10 cellular contexts compared by ENCODE assay signal in the genomic region with DNA sequence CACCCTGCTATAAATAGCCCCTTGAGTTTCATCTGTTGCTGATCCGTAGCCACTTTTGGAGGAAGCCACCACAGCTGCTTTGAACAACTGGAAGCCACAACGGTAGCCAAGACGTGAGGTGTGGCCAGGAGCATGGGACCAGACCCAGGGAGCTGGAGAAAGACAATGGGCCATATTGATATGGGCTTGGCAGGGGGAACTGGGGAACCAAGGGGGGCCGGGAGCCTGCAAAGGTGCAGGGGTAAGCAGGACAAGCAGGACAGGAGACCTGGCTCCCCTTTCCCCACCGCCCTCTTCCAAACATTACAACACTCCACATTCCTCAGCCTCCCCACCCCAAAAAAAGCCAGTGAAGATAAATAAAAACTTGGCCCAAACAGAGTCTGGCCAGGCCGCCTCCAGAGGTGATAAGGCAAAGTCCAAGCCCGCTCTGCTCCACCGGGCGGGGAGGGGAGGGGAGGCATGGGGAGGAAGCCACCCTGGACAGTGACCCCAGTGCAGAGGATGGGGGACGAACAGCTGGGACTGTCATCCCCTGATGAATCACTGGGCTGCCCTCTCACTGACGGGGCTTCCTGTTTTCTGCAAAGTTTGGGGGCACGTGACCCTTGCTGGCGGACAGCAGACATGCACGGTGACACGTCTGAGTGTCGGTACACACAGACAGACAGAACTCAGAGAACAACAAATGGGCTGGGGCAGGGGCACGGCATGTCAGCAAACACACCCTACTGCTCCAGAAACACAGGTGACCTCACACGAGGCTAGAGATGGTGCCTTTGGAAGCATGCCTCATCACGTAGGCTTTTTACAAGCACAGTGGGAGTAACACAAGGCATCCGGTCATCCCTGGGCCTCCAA.
DNase-seq lines count a peak whose midpoint lies in the region; ATAC-seq and TF ChIP-seq lines count a peak whose summit lies in the region.
"Had no signal": no experiment of that assay in that cellular context is flagged by ENCODE, and none has a peak within 500 bp of the region (broad histone marks: within the 10 kb centered on the region; RNA-seq: fewer than 3 reads in every experiment).

No MANE protein-coding gene starts in this region.

- H3K9me3 Mint-ChIP-seq in activated T-cell treated with anti-CD3 and anti-CD28 coated beads, Interleukin-2, amount 50 U/mL, for 24 hours, result no peaks in the 10 kb centered on the region
- H3K9me3 Mint-ChIP-seq: stimulated activated naive CD8-positive, alpha-beta T cell treated with anti-CD3 and anti-CD28 coated beads, Interleukin-15, Interleukin-2, amounts not matched to agents 100 ng/mL and 50 ng/mL, for 24 hours had no signal

- H3K79me1 ChIP-seq in neuronal stem cell (ENCODE audit: low read depth, low read length), result no peaks in the 10 kb centered on the region

- H3K27ac ChIP-seq in esophagus squamous epithelium (peak overlapping the region; percentile 63 to 95 (median 92)), neuronal stem cell (replicated peaks; ENCODE audit: low read length) (no peak overlapping the region)

- no peak for TF ChIP-seq CTCF in esophagus squamous epithelium (IDR thresholded peaks at IDR 0.05)

- H3K23ac ChIP-seq in neuronal stem cell (ENCODE audit: low read depth, low read length, poor library complexity), result no peak overlapping the region

- no peak overlapping the region for H2AK5ac ChIP-seq in neuronal stem cell (ENCODE audit: low read depth, low read length)

- ATAC-seq in GM19023 (IDR thresholded peaks at IDR 0.05; ENCODE audit: unreplicated experiment) (no peak), HG02588 (IDR thresholded peaks at IDR 0.05; ENCODE audit: unreplicated experiment) (no peak)

- no peak overlapping the region for H4K8ac ChIP-seq in neuronal stem cell (ENCODE audit: low read depth, low read length)

- H3K36me3 ChIP-seq in esophagus squamous epithelium, result peaks cover 0 to 37% (median 0%) of the 10 kb centered on the region in 3 donors
- H3K36me3 ChIP-seq in neuronal stem cell (replicated peaks in 1 of 2; ENCODE audit: control insufficient read depth in 2 of 2, insufficient read depth in 2 of 2, low read length in 2 of 2), result no peaks in the 10 kb centered on the region

- no peak overlapping the region for H3K4me2 ChIP-seq in neuronal stem cell (ENCODE audit: insufficient read depth, low read length, poor library complexity, severe bottlenecking)

- peaks cover 27% of the 10 kb centered on the region for H3K27me3 Mint-ChIP-seq in activated T-cell treated with anti-CD3 and anti-CD28 coated beads, Interleukin-2, amount 50 U/mL, for 24 hours

- H3K9me3 ChIP-seq in esophagus squamous epithelium (no peaks in the 10 kb centered on the region), neuronal stem cell (replicated peaks in 1 of 2; ENCODE audit: control insufficient read depth in 2 of 2, insufficient read depth in 1 of 2, low read depth in 1 of 2, low read length in 2 of 2) (no peaks in the 10 kb centered on the region)

- H3K27ac Mint-ChIP-seq in activated T-cell treated with anti-CD3 and anti-CD28 coated beads, Interleukin-2, amount 50 U/mL, for 24 hours, result no peak overlapping the region
- H3K27ac Mint-ChIP-seq: stimulated activated naive CD8-positive, alpha-beta T cell treated with anti-CD3 and anti-CD28 coated beads, Interleukin-15, Interleukin-2, amounts not matched to agents 100 ng/mL and 50 ng/mL, for 24 hours had no signal

- peaks cover 80 to 100% (median 98%) of the 10 kb centered on the region in 3 donors for H3K4me1 ChIP-seq in esophagus squamous epithelium
- peaks cover 0 to 4% of the 10 kb centered on the region in 2 donors for H3K4me1 ChIP-seq in neuronal stem cell (ENCODE audit: control insufficient read depth in 2 of 2, insufficient read depth in 1 of 2, low read depth in 1 of 2, low read length in 2 of 2)

- peaks cover 2% of the 10 kb centered on the region for H3K4me1 Mint-ChIP-seq in activated T-cell treated with anti-CD3 and anti-CD28 coated beads, Interleukin-2, amount 50 U/mL, for 24 hours (ENCODE audit: low read depth)

- no peak overlapping the region for H3K14ac ChIP-seq in neuronal stem cell (ENCODE audit: low read length)

- H3K4ac ChIP-seq in neuronal stem cell (ENCODE audit: low read length), result no peak overlapping the region

- H3K4me3 ChIP-seq in esophagus squamous epithelium, result peak overlapping the region in 2 of 4 donors; percentile 13 to 36
- no peak overlapping the region for H3K4me3 ChIP-seq in neuronal stem cell (ENCODE audit: low read length in 2 of 2)

- WGBS in esophagus squamous epithelium, 2 donors, result 15 to 32% methylated on average over 7 to 10 of the region's 20 CpGs
- no CpG with 5 or more reads among the region's 20 CpGs for WGBS in neuronal stem cell (ENCODE audit: extremely low coverage in 2 of 2, insufficient read length in 2 of 2, insufficient replicate concordance in 1 of 2), 2 donors

- DNase-seq in Ammon's horn (ENCODE audit: low spot score) (peak; percentile 50), esophagus squamous epithelium (lab: John Stamatoyannopoulos, UW) (no peak), neuronal stem cell (ENCODE audit: low spot score) (no peak)
- DNase-seq in stimulated activated CD8-positive, alpha-beta memory T cell treated with anti-CD3 and anti-CD28 coated beads, Interleukin-4, amount 100 ng/mL, for 48 hours, result no peak
- no peak for DNase-seq in activated T-cell treated with anti-CD3 and anti-CD28 coated beads, Interleukin-2, amount 50 U/mL, for 24 hours
- DNase-seq: MM.1S had no signal

- H2BK5ac ChIP-seq in neuronal stem cell (ENCODE audit: low read length), result no peak overlapping the region

- H3K27me3 ChIP-seq in esophagus squamous epithelium, result no peaks in the 10 kb centered on the region
- no peaks in the 10 kb centered on the region for H3K27me3 ChIP-seq in neuronal stem cell (ENCODE audit: control insufficient read depth in 3 of 3, insufficient read depth in 3 of 3, low read depth in 1 of 3, low read length in 3 of 3)

- H2BK120ac ChIP-seq in neuronal stem cell (ENCODE audit: low read depth, low read length), result no peak overlapping the region

- intact Hi-C loops in esophagus squamous epithelium (cut with DNase I), result no loop called here

- no peak overlapping the region for H4K91ac ChIP-seq in neuronal stem cell (ENCODE audit: low read depth, low read length, poor library complexity)

- no peak overlapping the region for H2BK12ac ChIP-seq in neuronal stem cell (ENCODE audit: low read length)

- no peak overlapping the region for H3K9ac ChIP-seq in neuronal stem cell (ENCODE audit: low read depth, low read length, poor library complexity)

- H3K36me3 Mint-ChIP-seq in activated T-cell treated with anti-CD3 and anti-CD28 coated beads, Interleukin-2, amount 50 U/mL, for 24 hours (ENCODE audit: low read depth), result no peaks in the 10 kb centered on the region

- H2AFZ ChIP-seq in neuronal stem cell (ENCODE audit: low read length), result no peak overlapping the region

- H3K4me3 Mint-ChIP-seq in activated T-cell treated with anti-CD3 and anti-CD28 coated beads, Interleukin-2, amount 50 U/mL, for 24 hours, result no peak overlapping the region
- H3K4me3 Mint-ChIP-seq: stimulated activated naive CD8-positive, alpha-beta T cell treated with anti-CD3 and anti-CD28 coated beads, Interleukin-15, Interleukin-2, amounts not matched to agents 100 ng/mL and 50 ng/mL, for 24 hours had no signal

- TF ChIP-seq POLR2A in esophagus squamous epithelium (IDR thresholded peaks at IDR 0.05), result peak in 1 of 4 donors; percentile 31

- no peak overlapping the region for H2BK15ac ChIP-seq in neuronal stem cell (ENCODE audit: low read length)

- H3K18ac ChIP-seq in neuronal stem cell (ENCODE audit: low read length), result peak overlapping the region; percentile 23

TF ChIP-seq in PFSK-1, 5 proteins besides CTCF, POLR2A, EP300 and RAD21:
- TF ChIP-seq TAF1 (IDR thresholded peaks at IDR 0.05; ENCODE audit: borderline replicate concordance, insufficient read depth, low read length) (no peak), FOXP2 (optimal IDR thresholded peaks at IDR 0.05; ENCODE audit: borderline replicate concordance, extremely low read depth, extremely low read length, insufficient read depth) (peak; percentile 86), POLR2AphosphoS5 (IDR thresholded peaks at IDR 0.05; ENCODE audit: low read depth, low read length) (no peak)
